ENCODE assay signal across 11 cellular contexts in the genomic region with DNA sequence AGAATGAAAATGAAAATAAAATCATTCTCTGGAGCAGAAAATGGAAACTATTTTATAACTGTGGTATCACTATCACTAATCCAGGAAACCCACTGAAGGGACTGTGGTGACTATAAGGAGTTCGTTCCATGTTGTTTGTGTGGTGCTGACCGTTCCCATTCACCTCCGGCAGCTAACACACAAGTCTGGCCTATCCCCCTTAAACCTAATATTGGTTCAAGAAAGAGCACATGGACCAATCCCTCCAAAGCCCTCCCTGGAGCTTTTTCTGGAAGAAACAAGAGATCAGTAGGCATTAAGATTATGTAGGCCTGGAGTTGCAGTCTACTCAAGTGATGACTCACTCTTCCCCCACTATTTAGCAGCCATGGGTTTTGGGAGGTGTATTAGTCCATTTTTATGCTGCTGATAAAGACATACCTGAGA. TPM values are rescaled to one million over a fixed set of nuclear protein-coding genes. Genes with fewer than 3 reads are reported as not detected.
A peak's percentile ranks its signal among the peaks of the same experiment; 100 is the strongest.
DNase-seq lines count a peak whose midpoint lies in the region; ATAC-seq and TF ChIP-seq lines count a peak whose summit lies in the region.
"Had no signal": no experiment of that assay in that cellular context is flagged by ENCODE, and none has a peak within 500 bp of the region (broad histone marks: within the 10 kb centered on the region; RNA-seq: fewer than 3 reads in every experiment).

No MANE protein-coding gene starts in this region.

- no peaks in the 10 kb centered on the region for H3K79me2 ChIP-seq in hepatocyte

- H2AFZ ChIP-seq in hepatocyte, result no peak overlapping the region

- in situ Hi-C loops in GM13976 (cut with MboI; ENCODE audit: low sequenced_read_pairs, unreplicated experiment), result no loop called here

- H3K27ac Mint-ChIP-seq in activated T-helper 1 cell treated with anti-CD3 and anti-CD28 coated beads, Interleukin-12 subunit alpha, Interleukin-12 subunit beta, Interleukin-2, Interleukin-4 antibody, amounts not matched to agents 30 ng/mL and 10 ng/mL and 1 ng/mL, durations not matched to agents 14 hours and 24 hours and 36 hours, result peak overlapping the region; percentile 94
- H3K27ac Mint-ChIP-seq in osteocyte (ENCODE audit: unreplicated experiment), result no peak overlapping the region
- H3K27ac Mint-ChIP-seq: WTC11 had no signal

- H3K9me3 ChIP-seq in hepatocyte (ENCODE audit: low read depth), result no peaks in the 10 kb centered on the region

- peaks cover 24% of the 10 kb centered on the region for H3K4me1 Mint-ChIP-seq in activated T-helper 1 cell treated with anti-CD3 and anti-CD28 coated beads, Interleukin-12 subunit alpha, Interleukin-12 subunit beta, Interleukin-2, Interleukin-4 antibody, amounts not matched to agents 30 ng/mL and 10 ng/mL and 1 ng/mL, durations not matched to agents 14 hours and 24 hours and 36 hours (ENCODE audit: low read depth)
- H3K4me1 Mint-ChIP-seq in osteocyte (ENCODE audit: unreplicated experiment), result no peaks in the 10 kb centered on the region

- no peaks in the 10 kb centered on the region for H3K36me3 ChIP-seq in hepatocyte (replicated peaks; ENCODE audit: insufficient read depth, low read depth)

- H4K20me1 ChIP-seq in hepatocyte (ENCODE audit: insufficient read depth, poor library complexity, severe bottlenecking), result no peaks in the 10 kb centered on the region

- ATAC-seq in GM19452 (IDR thresholded peaks at IDR 0.05; ENCODE audit: unreplicated experiment) (peak; percentile 86), HG03095 (IDR thresholded peaks at IDR 0.05; ENCODE audit: unreplicated experiment) (peak; percentile 85)
- ATAC-seq: left cardiac atrium, WTC11 had no signal

- H3K27me3 ChIP-seq in hepatocyte, result no peaks in the 10 kb centered on the region

- 97% methylated on average over 3 of the region's 3 CpGs for WGBS in hepatocyte (ENCODE audit: low lambda C conversion rate, missing lambda C conversion rate)

- no peak overlapping the region for H3K4me3 ChIP-seq in hepatocyte
- H3K4me3 ChIP-seq: skin epidermis had no signal

- H3K9me2 ChIP-seq in hepatocyte (replicated peaks; ENCODE audit: insufficient read depth), result no peaks in the 10 kb centered on the region

- TF ChIP-seq CTCF in GM13976 (IDR thresholded peaks at IDR 0.05; ENCODE audit: borderline replicate concordance, control extremely low read depth, extremely low read depth, insufficient read depth, missing control alignments), result no peak
- no peak for TF ChIP-seq CTCF in osteocyte (IDR thresholded peaks at IDR 0.05)
- TF ChIP-seq CTCF in hepatocyte (IDR thresholded peaks at IDR 0.05; ENCODE audit: poor library complexity), result no peak

- peaks cover 5% of the 10 kb centered on the region for H3K36me3 Mint-ChIP-seq in activated T-helper 1 cell treated with anti-CD3 and anti-CD28 coated beads, Interleukin-12 subunit alpha, Interleukin-12 subunit beta, Interleukin-2, Interleukin-4 antibody, amounts not matched to agents 30 ng/mL and 10 ng/mL and 1 ng/mL, durations not matched to agents 14 hours and 24 hours and 36 hours (ENCODE audit: low read depth)
- H3K36me3 Mint-ChIP-seq in osteocyte (ENCODE audit: unreplicated experiment), result no peaks in the 10 kb centered on the region

- H3K4me3 Mint-ChIP-seq in activated T-helper 1 cell treated with anti-CD3 and anti-CD28 coated beads, Interleukin-12 subunit alpha, Interleukin-12 subunit beta, Interleukin-2, Interleukin-4 antibody, amounts not matched to agents 30 ng/mL and 10 ng/mL and 1 ng/mL, durations not matched to agents 14 hours and 24 hours and 36 hours, result peak overlapping the region; percentile 50
- no peak overlapping the region for H3K4me3 Mint-ChIP-seq in osteocyte (ENCODE audit: unreplicated experiment)
- H3K4me3 Mint-ChIP-seq: WTC11 had no signal

- no peak overlapping the region for H3K27ac ChIP-seq in hepatocyte

- H3K4me2 ChIP-seq in hepatocyte, result no peak overlapping the region

- intact Hi-C loops in activated T-helper 1 cell treated with anti-CD3 and anti-CD28 coated beads, Interleukin-12 subunit alpha, Interleukin-12 subunit beta, Interleukin-2, Interleukin-4 antibody, amounts not matched to agents 30 ng/mL and 10 ng/mL and 1 ng/mL, durations not matched to agents 14 hours and 24 hours and 36 hours (cut with micrococcal nuclease), result loop anchor here (1.0 to 2.0 kb wide), 9 partner anchors 8 to 517 kb away; a partner anchor contains a TSS

- DNase-seq in GM13976 (ENCODE audit: low spot score) (peak; percentile 57), osteocyte (ENCODE audit: extremely low spot score, unreplicated experiment) (no peak), ureter (ENCODE audit: low spot score) (no peak), NCI-H1694 (lab: John Stamatoyannopoulos, UW) (no peak), hepatocyte (ENCODE audit: low spot score) (no peak)
- DNase-seq in activated T-helper 1 cell treated with anti-CD3 and anti-CD28 coated beads, Interleukin-12 subunit alpha, Interleukin-12 subunit beta, Interleukin-2, Interleukin-4 antibody, amounts not matched to agents 30 ng/mL and 10 ng/mL and 1 ng/mL, durations not matched to agents 14 hours and 24 hours and 36 hours (ENCODE audit: low spot score), result peak; percentile 21
- DNase-seq: left cardiac atrium had no signal

- H3K9me3 Mint-ChIP-seq in activated T-helper 1 cell treated with anti-CD3 and anti-CD28 coated beads, Interleukin-12 subunit alpha, Interleukin-12 subunit beta, Interleukin-2, Interleukin-4 antibody, amounts not matched to agents 30 ng/mL and 10 ng/mL and 1 ng/mL, durations not matched to agents 14 hours and 24 hours and 36 hours, result peaks cover 9% of the 10 kb centered on the region
- peaks cover 4% of the 10 kb centered on the region for H3K9me3 Mint-ChIP-seq in osteocyte (ENCODE audit: unreplicated experiment)

- H3K4me1 ChIP-seq in hepatocyte (ENCODE audit: insufficient read depth), result peaks cover 6% of the 10 kb centered on the region

- no peaks in the 10 kb centered on the region for H3K27me3 Mint-ChIP-seq in activated T-helper 1 cell treated with anti-CD3 and anti-CD28 coated beads, Interleukin-12 subunit alpha, Interleukin-12 subunit beta, Interleukin-2, Interleukin-4 antibody, amounts not matched to agents 30 ng/mL and 10 ng/mL and 1 ng/mL, durations not matched to agents 14 hours and 24 hours and 36 hours (ENCODE audit: insufficient read depth)
- H3K27me3 Mint-ChIP-seq in osteocyte (ENCODE audit: unreplicated experiment), result no peaks in the 10 kb centered on the region

RNA-seq across cellular contexts. Expression of a gene that starts 25.9 kb away (rescaled TPM):
- 6.7 and 7.1 TPM in 2 replicates for total RNA-seq in activated T-helper 1 cell treated with anti-CD3 and anti-CD28 coated beads, Interleukin-12 subunit alpha, Interleukin-12 subunit beta, Interleukin-2, Interleukin-4 antibody, amounts not matched to agents 30 ng/mL and 10 ng/mL and 1 ng/mL, durations not matched to agents 14 hours and 24 hours and 36 hours
- total RNA-seq in osteocyte, result 0.18 and 0.19 TPM in 2 replicates
- total RNA-seq in ureter, result 5.1 TPM
- 2.0 and 3.2 TPM in 2 replicates for total RNA-seq in hepatocyte
- 2.3 and 2.9 TPM in 2 replicates for polyA plus RNA-seq in hepatocyte

Comparison
In these comparisons a context has a peak if more than half of its experiments do, and no peak if none do; other contexts are left out.
1. DNase-seq: peak in GM13976 (single experiment) and activated T-helper 1 cell treated with anti-CD3 and anti-CD28 coated beads, Interleukin-12 subunit alpha, Interleukin-12 subunit beta, Interleukin-2, Interleukin-4 antibody, amounts not matched to agents 30 ng/mL and 10 ng/mL and 1 ng/mL, durations not matched to agents 14 hours and 24 hours and 36 hours (single experiment); none in osteocyte (single experiment), ureter (single experiment), NCI-H1694 (single experiment) and hepatocyte (single experiment).